In genomic region chr4:101347267-101347556, GRCh38 we compare ENCODE assay signal across 8 cellular contexts. TPM values are rescaled to one million over a fixed set of nuclear protein-coding genes. Genes with fewer than 3 reads are reported as not detected.
A peak's percentile ranks its signal among the peaks of the same experiment; 100 is the strongest.
DNase-seq lines count a peak whose midpoint lies in the region; ATAC-seq and TF ChIP-seq lines count a peak whose summit lies in the region.

TSS of gene PPP3CA (minus strand) at chr4:101347526.

- H3K36me3 Mint-ChIP-seq in activated naive CD8-positive, alpha-beta T cell treated with anti-CD3 and anti-CD28 coated beads, Interleukin-2, amount 10 ng/mL, durations not matched to agents 7 days and 5 days: peaks cover 6% of the 10 kb centered on the region

- DNase-seq in T-helper 1 cell (no peak), spleen (no peak), GF-D8 (lab: John Stamatoyannopoulos, UW) (no peak)
- DNase-seq in activated naive CD8-positive, alpha-beta T cell treated with anti-CD3 and anti-CD28 coated beads, Interleukin-2, amount 10 ng/mL, durations not matched to agents 7 days and 5 days: no peak
- DNase-seq in stimulated activated CD4-positive, alpha-beta T cell treated with anti-CD3 and anti-CD28 coated beads, Interleukin-12 subunit alpha, Interleukin-12 subunit beta, amount 100 ng/mL, for 4 hours: no peak

- peak within 1 kb of the TSS; percentile 95 for H3K4me3 Mint-ChIP-seq in activated naive CD8-positive, alpha-beta T cell treated with anti-CD3 and anti-CD28 coated beads, Interleukin-2, amount 10 ng/mL, durations not matched to agents 7 days and 5 days

- H3K27me3 ChIP-seq in spleen (replicated peaks in 1 of 7): no peaks in the 10 kb centered on the region

- H3K4me3 ChIP-seq in iPS-11a (ENCODE audit: low read depth, low read length) (peak within 1 kb of the TSS; percentile 83), spleen (peak within 1 kb of the TSS; percentile 66 to 95 (median 88))

- POLR2A ChIA-PET in activated naive CD8-positive, alpha-beta T cell treated with anti-CD3 and anti-CD28 coated beads, Interleukin-2, amount 10 ng/mL, durations not matched to agents 7 days and 5 days (lab: Charles Lee): interaction anchor here (0.7 to 2.7 kb wide), 7 partner anchors 18 to 81 kb away, joined by 3 to 26 read pairs (median 4); no protein-coding TSS in a partner anchor

- no peaks in the 10 kb centered on the region for H3K9me3 ChIP-seq in spleen

- peak within 1 kb of the TSS; percentile 88 to 99 (median 98) for H3K27ac ChIP-seq in spleen

- H3K4me1 Mint-ChIP-seq in activated naive CD8-positive, alpha-beta T cell treated with anti-CD3 and anti-CD28 coated beads, Interleukin-2, amount 10 ng/mL, durations not matched to agents 7 days and 5 days: peaks cover 18% of the 10 kb centered on the region

- peak within 1 kb of the TSS; percentile 95 for H3K27ac Mint-ChIP-seq in activated naive CD8-positive, alpha-beta T cell treated with anti-CD3 and anti-CD28 coated beads, Interleukin-2, amount 10 ng/mL, durations not matched to agents 7 days and 5 days

- intact Hi-C loops in T-helper 1 cell treated with Interleukin-12 subunit alpha and Interleukin-12 subunit beta and Interleukin-4 antibody, amounts not matched to agents 30 ng/mL and 1 ng/mL, for 36 hours (cut with micrococcal nuclease): loop anchor here (1.0 to 5.0 kb wide), 23 partner anchors 19 to 1850 kb away; partner anchors contain the start of genes H2AZ1, MANBA, NFKB1 and SLC39A8
- intact Hi-C loops in spleen (cut with DNase I; ENCODE audit: low total_unique reads): loop anchor here (10.0 kb wide), 1 partner anchor 152 kb away; no protein-coding TSS in a partner anchor

- peak in 2 of 3 donors; percentile 51 to 79 for TF ChIP-seq POLR2A in spleen (IDR thresholded peaks at IDR 0.05)

- 0 to 1% (median 0%) methylated on average over 28 to 41 of the region's 41 CpGs for WGBS in spleen, 5 donors

- H3K9me3 Mint-ChIP-seq in activated naive CD8-positive, alpha-beta T cell treated with anti-CD3 and anti-CD28 coated beads, Interleukin-2, amount 10 ng/mL, durations not matched to agents 7 days and 5 days: no peaks in the 10 kb centered on the region

- peak; percentile 17 for ATAC-seq in HG03039 (IDR thresholded peaks at IDR 0.05; ENCODE audit: unreplicated experiment)
- ATAC-seq in activated naive CD8-positive, alpha-beta T cell treated with anti-CD3 and anti-CD28 coated beads, Interleukin-2, amount 10 ng/mL, durations not matched to agents 7 days and 5 days (ENCODE audit: low read depth): no peak

- H3K27me3 Mint-ChIP-seq in activated naive CD8-positive, alpha-beta T cell treated with anti-CD3 and anti-CD28 coated beads, Interleukin-2, amount 10 ng/mL, durations not matched to agents 7 days and 5 days: peaks cover 32% of the 10 kb centered on the region

- peaks cover 9 to 58% (median 39%) of the 10 kb centered on the region in 6 donors for H3K4me1 ChIP-seq in spleen

- TF ChIP-seq CTCF in spleen (IDR thresholded peaks at IDR 0.05 in 8 of 11, conservative IDR thresholded peaks at IDR 0.05 in 3 of 11): no peak

- H3K36me3 ChIP-seq in spleen: no peaks in the 10 kb centered on the region

RNA-seq across cellular contexts. Expression of gene PPP3CA, which starts in this region (rescaled TPM):
- total RNA-seq in T-helper 1 cell treated with Interleukin-12 subunit alpha and Interleukin-12 subunit beta and Interleukin-4 antibody, amounts not matched to agents 30 ng/mL and 1 ng/mL, for 36 hours: 22.9 and 23.3 TPM in 2 replicates
- total RNA-seq in activated naive CD8-positive, alpha-beta T cell treated with anti-CD3 and anti-CD28 coated beads, Interleukin-2, amount 10 ng/mL, durations not matched to agents 7 days and 5 days: 10 to 100 TPM; 31.1 to 33.4 TPM
- 10 to 100 TPM; 36.0 to 50.0 (median 40.7) TPM for total RNA-seq in spleen
- polyA plus RNA-seq in spleen: 10 to 100 TPM; 15.5 to 19.0 (median 15.5) TPM
